ENCODE assay signal across 1 cellular context in the genomic region with DNA sequence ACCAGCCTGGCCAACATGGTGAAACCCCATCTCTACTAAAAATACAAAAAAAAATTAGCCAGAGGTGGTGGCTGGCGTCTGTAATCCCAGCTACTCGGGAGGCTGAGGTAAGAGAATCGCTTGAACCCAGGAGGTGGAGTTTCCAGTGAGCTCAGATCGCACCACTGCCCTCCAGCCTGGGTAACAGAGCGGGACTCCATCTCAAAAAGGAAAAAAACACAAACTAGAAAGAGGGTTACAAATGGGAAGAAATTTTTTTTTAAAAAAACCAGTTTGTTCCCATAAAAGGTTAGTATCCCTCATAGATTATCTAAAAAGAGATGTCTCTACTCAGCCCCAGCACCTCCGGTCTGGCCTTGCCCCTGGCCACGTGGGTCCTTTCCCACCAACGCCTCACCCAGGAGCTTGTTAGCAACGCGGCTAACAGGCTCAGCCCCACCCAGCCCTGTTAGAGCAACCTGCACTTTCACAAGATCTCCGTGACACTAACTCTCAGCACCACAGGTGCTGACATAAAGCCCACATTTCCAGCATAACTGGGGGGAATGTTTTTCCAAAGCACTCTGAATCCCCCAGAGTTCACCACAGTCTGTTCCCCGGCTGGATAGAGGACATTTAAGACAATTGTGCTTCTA.
TF ChIP-seq lines count a peak whose summit lies in the region.

No MANE protein-coding gene starts in this region.

TF ChIP-seq in H1, 55 proteins besides CTCF, POLR2A, EP300 and RAD21:
- TF ChIP-seq SP4 (IDR thresholded peaks at IDR 0.05; ENCODE audit: low read length) (0 out of 2 replicates have a peak, but pooled peaks have one; percentile 0), KDM1A (IDR thresholded peaks at IDR 0.05; ENCODE audit: borderline replicate concordance, low read length) (no peak), PHF8 (conservative IDR thresholded peaks at IDR 0.05; ENCODE audit: low read depth, low read length) (no peak), TAF7 (optimal IDR thresholded peaks at IDR 0.05; ENCODE audit: borderline replicate concordance, low read depth, low read length) (peak; percentile 27), SAP30 (IDR thresholded peaks at IDR 0.05; ENCODE audit: insufficient read depth, insufficient replicate concordance, low read length) (peak; percentile 72)
- TF ChIP-seq, protein P1, sequence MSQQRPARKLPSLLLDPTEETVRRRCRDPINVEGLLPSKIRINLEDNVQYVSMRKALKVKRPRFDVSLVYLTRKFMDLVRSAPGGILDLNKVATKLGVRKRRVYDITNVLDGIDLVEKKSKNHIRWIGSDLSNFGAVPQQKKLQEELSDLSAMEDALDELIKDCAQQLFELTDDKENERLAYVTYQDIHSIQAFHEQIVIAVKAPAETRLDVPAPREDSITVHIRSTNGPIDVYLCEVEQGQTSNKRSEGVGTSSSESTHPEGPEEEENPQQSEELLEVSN (IDR thresholded peaks at IDR 0.05): peak; percentile 93
- TF ChIP-seq, protein P2, sequence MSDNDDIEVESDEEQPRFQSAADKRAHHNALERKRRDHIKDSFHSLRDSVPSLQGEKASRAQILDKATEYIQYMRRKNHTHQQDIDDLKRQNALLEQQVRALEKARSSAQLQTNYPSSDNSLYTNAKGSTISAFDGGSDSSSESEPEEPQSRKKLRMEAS (IDR thresholded peaks at IDR 0.05): peak; percentile 94
- TF ChIP-seq, protein P3, sequence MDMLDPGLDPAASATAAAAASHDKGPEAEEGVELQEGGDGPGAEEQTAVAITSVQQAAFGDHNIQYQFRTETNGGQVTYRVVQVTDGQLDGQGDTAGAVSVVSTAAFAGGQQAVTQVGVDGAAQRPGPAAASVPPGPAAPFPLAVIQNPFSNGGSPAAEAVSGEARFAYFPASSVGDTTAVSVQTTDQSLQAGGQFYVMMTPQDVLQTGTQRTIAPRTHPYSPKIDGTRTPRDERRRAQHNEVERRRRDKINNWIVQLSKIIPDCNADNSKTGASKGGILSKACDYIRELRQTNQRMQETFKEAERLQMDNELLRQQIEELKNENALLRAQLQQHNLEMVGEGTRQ (IDR thresholded peaks at IDR 0.05; ENCODE audit: low read length): peak; percentile 56
